Comparison of ENCODE assay signal across 10 cellular contexts in genomic region chr5:78640622-78641021, GRCh38. TPM values are rescaled to one million over a fixed set of nuclear protein-coding genes. Genes with fewer than 3 reads are reported as not detected.
DNase-seq lines count a peak whose midpoint lies in the region; ATAC-seq and TF ChIP-seq lines count a peak whose summit lies in the region.
"Had no signal": no experiment of that assay in that cellular context is flagged by ENCODE, and none has a peak within 500 bp of the region (broad histone marks: within the 10 kb centered on the region; RNA-seq: fewer than 3 reads in every experiment).

No MANE protein-coding gene starts in this region.

- H3K4me3 ChIP-seq in Caco-2 (ENCODE audit: low read depth, low read length) (no peak overlapping the region), epithelial cell of proximal tubule (ENCODE audit: low read depth, low read length) (peak overlapping the region; percentile 2)

- H3K36me3 Mint-ChIP-seq in Caco-2 (ENCODE audit: insufficient read depth, unreplicated experiment): peaks cover 28% of the 10 kb centered on the region
- no peaks in the 10 kb centered on the region for H3K36me3 Mint-ChIP-seq in activated CD4-positive, alpha-beta memory T cell treated with anti-CD3 and anti-CD28 coated beads, Interleukin-2, amount 10 ng/mL, durations not matched to agents 7 days and 5 days (ENCODE audit: low read depth)
- H3K36me3 Mint-ChIP-seq: CD4-positive, alpha-beta memory T cell had no signal

- POLR2A ChIA-PET in Caco-2 (lab: Charles Lee): no interaction called here
- POLR2A ChIA-PET in activated CD4-positive, alpha-beta memory T cell treated with anti-CD3 and anti-CD28 coated beads, Interleukin-2, amount 10 ng/mL, durations not matched to agents 7 days and 5 days (lab: Charles Lee): no interaction called here

- H3K4me3 Mint-ChIP-seq in Caco-2 (ENCODE audit: unreplicated experiment): no peak overlapping the region
- no peak overlapping the region for H3K4me3 Mint-ChIP-seq in activated CD4-positive, alpha-beta memory T cell treated with anti-CD3 and anti-CD28 coated beads, Interleukin-2, amount 10 ng/mL, durations not matched to agents 7 days and 5 days
- H3K4me3 Mint-ChIP-seq: CD4-positive, alpha-beta memory T cell had no signal

- no peaks in the 10 kb centered on the region for H3K27me3 ChIP-seq in Caco-2 (replicated peaks; ENCODE audit: control insufficient read depth, insufficient read depth, low read length)

- H3K4me1 ChIP-seq in Caco-2: peaks cover 34% of the 10 kb centered on the region

- CTCF ChIA-PET in Caco-2 (lab: Charles Lee): no interaction called here
- CTCF ChIA-PET in activated CD4-positive, alpha-beta memory T cell treated with anti-CD3 and anti-CD28 coated beads, Interleukin-2, amount 10 ng/mL, durations not matched to agents 7 days and 5 days (lab: Charles Lee): no interaction called here

- no peaks in the 10 kb centered on the region for H3K27me3 Mint-ChIP-seq in Caco-2 (ENCODE audit: insufficient read depth, unreplicated experiment)
- H3K27me3 Mint-ChIP-seq in activated CD4-positive, alpha-beta memory T cell treated with anti-CD3 and anti-CD28 coated beads, Interleukin-2, amount 10 ng/mL, durations not matched to agents 7 days and 5 days: peaks cover 30% of the 10 kb centered on the region

- peak overlapping the region; percentile 43 for H3K27ac Mint-ChIP-seq in Caco-2 (ENCODE audit: unreplicated experiment)
- H3K27ac Mint-ChIP-seq in activated CD4-positive, alpha-beta memory T cell treated with anti-CD3 and anti-CD28 coated beads, Interleukin-2, amount 10 ng/mL, durations not matched to agents 7 days and 5 days: no peak overlapping the region
- H3K27ac Mint-ChIP-seq: CD4-positive, alpha-beta memory T cell had no signal

- BruUV-seq in Caco-2 (replicated peaks; lab: Mats Ljungman, UMichigan): no TSS peak

- no peaks in the 10 kb centered on the region; the same call in 1 of the 2 replicates for H3K36me3 ChIP-seq in Caco-2 (ENCODE audit: control insufficient read depth, insufficient read depth, low read length)

- peaks cover 46% of the 10 kb centered on the region for H3K4me1 Mint-ChIP-seq in Caco-2 (ENCODE audit: low read depth, unreplicated experiment)
- H3K4me1 Mint-ChIP-seq in activated CD4-positive, alpha-beta memory T cell treated with anti-CD3 and anti-CD28 coated beads, Interleukin-2, amount 10 ng/mL, durations not matched to agents 7 days and 5 days: no peaks in the 10 kb centered on the region
- H3K4me1 Mint-ChIP-seq: CD4-positive, alpha-beta memory T cell had no signal

- ATAC-seq in GM19468 (IDR thresholded peaks at IDR 0.05; ENCODE audit: extremely low read depth, unreplicated experiment): peak; percentile 17
- peak; percentile 83 for ATAC-seq in HG03571 (IDR thresholded peaks at IDR 0.05; ENCODE audit: unreplicated experiment)
- no peak for ATAC-seq in GM21576 (IDR thresholded peaks at IDR 0.05; ENCODE audit: unreplicated experiment)

- intact Hi-C loops in Caco-2 (cut with micrococcal nuclease; ENCODE audit: unreplicated experiment): loop anchor here (10.0 kb wide), 3 partner anchors 154 to 316 kb away; no protein-coding TSS in a partner anchor

- H3K9me3 ChIP-seq in Caco-2: no peaks in the 10 kb centered on the region

- DNase-seq in Caco-2 (no peak), epithelial cell of proximal tubule (ENCODE audit: low read depth) (peak; percentile 65), T-helper 9 cell (no peak), epidermal melanocyte (ENCODE audit: insufficient read length, low spot score) (no peak)
- DNase-seq in activated CD4-positive, alpha-beta memory T cell treated with anti-CD3 and anti-CD28 coated beads, Interleukin-2, amount 10 ng/mL, durations not matched to agents 7 days and 5 days: no peak
- DNase-seq: CD4-positive, alpha-beta memory T cell; NCI-H2081 had no signal

- no peak for TF ChIP-seq CTCF in Caco-2 (IDR thresholded peaks at IDR 0.05; ENCODE audit: insufficient read depth in 1 of 2, low read depth in 1 of 2, low read length in 1 of 2, severe bottlenecking in 1 of 2, unreplicated experiment in 1 of 2)
- TF ChIP-seq CTCF in epithelial cell of proximal tubule (conservative IDR thresholded peaks at IDR 0.05; ENCODE audit: low read depth, low read length): peak; percentile 22

- H3K9me3 Mint-ChIP-seq in Caco-2 (ENCODE audit: unreplicated experiment): no peaks in the 10 kb centered on the region
- no peaks in the 10 kb centered on the region for H3K9me3 Mint-ChIP-seq in activated CD4-positive, alpha-beta memory T cell treated with anti-CD3 and anti-CD28 coated beads, Interleukin-2, amount 10 ng/mL, durations not matched to agents 7 days and 5 days

RNA-seq across cellular contexts. Expression of gene LHFPL2, which starts 8.0 kb away (rescaled TPM):
- total RNA-seq in Caco-2 (2022) (44.0 and 49.7 TPM in 2 replicates), epithelial cell of proximal tubule (14.4 and 15.3 TPM in 2 replicates)
- under 1 TPM; 0.18 to 0.30 TPM for total RNA-seq in activated CD4-positive, alpha-beta memory T cell treated with anti-CD3 and anti-CD28 coated beads, Interleukin-2, amount 10 ng/mL, durations not matched to agents 7 days and 5 days

Comparison
In these comparisons a context has a peak if more than half of its experiments do, and no peak if none do; other contexts are left out.
1. RNA of gene LHFPL2, which starts 8.0 kb away (total RNA-seq): 44.0 to 49.7 TPM in Caco-2 and 14.4 to 15.3 TPM in epithelial cell of proximal tubule; 0.18 to 0.30 TPM in activated CD4-positive, alpha-beta memory T cell treated with anti-CD3 and anti-CD28 coated beads, Interleukin-2, amount 10 ng/mL, durations not matched to agents 7 days and 5 days; every median in the first group is over 10 times any median in the second.